Comparison of ENCODE assay signal across 1 cellular context in the genomic region with DNA sequence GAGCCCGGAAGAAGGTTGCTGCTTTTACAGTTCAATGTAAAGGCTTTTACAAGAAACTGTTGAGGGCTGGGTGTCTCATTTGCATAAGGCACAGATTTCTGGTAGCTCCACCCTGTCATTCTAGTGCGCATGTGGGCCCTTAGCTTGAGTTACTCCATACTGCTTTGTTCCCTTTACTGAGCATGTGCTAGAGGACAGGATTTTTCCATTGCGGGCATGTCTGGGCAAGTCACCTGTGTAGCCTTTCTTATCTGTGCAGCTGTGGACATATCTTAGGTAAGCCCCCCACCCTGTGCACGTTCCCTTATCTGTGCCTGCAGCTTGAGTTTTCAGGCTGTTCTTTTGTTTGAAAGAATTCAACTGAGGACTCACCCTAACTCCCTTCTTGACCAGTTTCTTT.
TF ChIP-seq lines count a peak whose summit lies in the region.

No MANE protein-coding gene starts in this region.

TF ChIP-seq in H1, 55 proteins besides CTCF, POLR2A, EP300 and RAD21:
- TF ChIP-seq GABPA (IDR thresholded peaks at IDR 0.05; ENCODE audit: borderline replicate concordance, insufficient read depth, low read length) (no peak), SRF (IDR thresholded peaks at IDR 0.05; ENCODE audit: low read depth, low read length) (no peak), BACH1 (IDR thresholded peaks at IDR 0.05; ENCODE audit: low read length) (no peak), CBX8 (IDR thresholded peaks at IDR 0.05; ENCODE audit: borderline replicate concordance, low read depth, low read length) (no peak), SIX5 (IDR thresholded peaks at IDR 0.05; ENCODE audit: low read depth, low read length) (no peak), SAP30 (IDR thresholded peaks at IDR 0.05; ENCODE audit: insufficient read depth, insufficient replicate concordance, low read length) (no peak), PHF8 (conservative IDR thresholded peaks at IDR 0.05; ENCODE audit: low read depth, low read length) (no peak), SIRT6 (IDR thresholded peaks at IDR 0.05; ENCODE audit: low read length) (no peak), KDM5A (IDR thresholded peaks at IDR 0.05; ENCODE audit: low read length) (no peak), JUND (IDR thresholded peaks at IDR 0.05; ENCODE audit: low read length) (no peak), MAX (IDR thresholded peaks at IDR 0.05) (no peak), RXRA (IDR thresholded peaks at IDR 0.05; ENCODE audit: insufficient read depth, low read depth, low read length) (no peak), SUZ12 (IDR thresholded peaks at IDR 0.05; ENCODE audit: low read length) (no peak), ZNF274 (IDR thresholded peaks at IDR 0.05; ENCODE audit: borderline replicate concordance, extremely low read depth, low read length) (no peak), SP1 (IDR thresholded peaks at IDR 0.05; ENCODE audit: low read depth, low read length) (no peak), CHD2 (IDR thresholded peaks at IDR 0.05; ENCODE audit: low read length) (no peak), CTBP2 (IDR thresholded peaks at IDR 0.05; ENCODE audit: borderline replicate concordance, insufficient read depth, insufficient read length, low read length) (no peak), SP2 (IDR thresholded peaks at IDR 0.05; ENCODE audit: low read length) (no peak), YY1 (IDR thresholded peaks at IDR 0.05; ENCODE audit: low read depth, low read length) (no peak)
TF ChIP-seq in H1: peak in this region for 0.
